8 cellular contexts compared by ENCODE assay signal in the genomic region with DNA sequence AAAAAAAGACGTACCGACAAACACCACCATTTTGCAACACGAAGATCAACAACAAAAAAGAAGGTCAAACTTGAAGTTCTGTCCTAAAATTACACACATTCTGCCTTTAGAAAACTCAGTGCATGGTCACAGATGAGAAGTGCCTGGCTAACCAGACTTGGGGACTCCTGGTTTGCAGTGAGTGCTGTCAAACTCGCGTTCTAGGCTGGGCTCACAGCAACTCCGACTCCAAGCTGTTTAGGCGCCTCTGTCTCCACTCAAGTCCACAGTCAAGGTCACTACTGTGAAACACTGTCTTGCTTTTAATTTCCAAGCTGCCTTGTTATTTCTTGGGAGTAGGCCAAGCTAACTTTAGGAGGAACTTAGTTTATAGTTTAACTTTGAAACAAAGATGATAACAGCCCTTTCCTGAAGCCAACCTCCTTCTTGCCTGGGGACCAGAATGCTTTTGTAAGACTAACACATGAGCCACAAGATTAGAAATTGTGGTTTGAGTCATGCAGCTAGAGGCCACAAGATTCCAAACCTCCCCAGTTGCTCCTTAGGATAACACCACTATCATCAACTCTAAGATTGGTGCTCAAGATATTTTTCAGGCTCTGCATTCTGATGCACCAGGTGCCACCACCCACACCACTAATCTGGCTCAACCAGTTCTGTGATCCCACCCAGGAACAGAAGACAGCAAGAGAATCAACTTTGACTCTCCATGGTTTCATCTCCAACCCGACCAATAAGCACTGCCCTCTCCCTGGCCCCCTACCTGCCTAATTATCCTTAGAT. TPM values are rescaled to one million over a fixed set of nuclear protein-coding genes. Genes with fewer than 3 reads are reported as not detected.
DNase-seq lines count a peak whose midpoint lies in the region; ATAC-seq, FAIRE-seq and TF ChIP-seq lines count a peak whose summit lies in the region.

No MANE protein-coding gene starts in this region.

- no peaks in the 10 kb centered on the region for H3F3A ChIP-seq in MM.1S (ENCODE audit: insufficient read depth, low read length)

- H3K36me3 Mint-ChIP-seq in neural crest cell (ENCODE audit: low read depth) = peaks cover 37% of the 10 kb centered on the region

- H3K9me3 Mint-ChIP-seq in neural crest cell = peaks cover 18% of the 10 kb centered on the region

- no peak overlapping the region for H3K9ac ChIP-seq in MM.1S (ENCODE audit: low read length)
- H3K9ac ChIP-seq in colonic mucosa (ENCODE audit: low read depth in 2 of 2, low read length in 2 of 2) = peak overlapping the region in 1 of 2 donors; percentile 80

- no peaks in the 10 kb centered on the region for H3K9me3 ChIP-seq in MM.1S (replicated peaks; ENCODE audit: insufficient read depth, low read length)
- no peaks in the 10 kb centered on the region for H3K9me3 ChIP-seq in colonic mucosa

- intact Hi-C loops in colonic mucosa (cut with DNase I) = loop anchor here (10.0 kb wide), 1 partner anchor 201 kb away; no protein-coding TSS in a partner anchor

- no peak for FAIRE-seq in D721Med (lab: Jason Lieb, UNC)

- DNase-seq in EH (ENCODE audit: low read depth) (peak; percentile 68), MM.1S (no peak), colonic mucosa (peak; percentile 23), neural crest cell (ENCODE audit: low read depth, low spot score) (no peak), D721Med (ENCODE audit: insufficient read length, low spot score) (no peak)

- ATAC-seq in GM19467 (IDR thresholded peaks at IDR 0.05; ENCODE audit: unreplicated experiment) = no peak
- no peak for ATAC-seq in GM18909 (IDR thresholded peaks at IDR 0.05; ENCODE audit: poor library complexity, unreplicated experiment)
- no peak for ATAC-seq in GM18498 (IDR thresholded peaks at IDR 0.05; ENCODE audit: unreplicated experiment)

- H3K36me3 ChIP-seq in MM.1S (replicated peaks; ENCODE audit: insufficient read depth, low read length) (peaks cover 9% of the 10 kb centered on the region; the same call in 1 of the 2 replicates), colonic mucosa (no peaks in the 10 kb centered on the region)

- H3K4me3 ChIP-seq in MM.1S (ENCODE audit: low read length) (peak overlapping the region; percentile 67), colonic mucosa (no peak overlapping the region)

- H3K4me3 Mint-ChIP-seq in neural crest cell = peak overlapping the region; percentile 81

- H3K27me3 ChIP-seq in MM.1S (replicated peaks; ENCODE audit: insufficient read depth, low read length) (no peaks in the 10 kb centered on the region), colonic mucosa (no peaks in the 10 kb centered on the region)

- H3K4me1 Mint-ChIP-seq in neural crest cell = peaks cover 21% of the 10 kb centered on the region

- H3K9me2 ChIP-seq in MM.1S (replicated peaks; ENCODE audit: insufficient read depth, low read length) = no peaks in the 10 kb centered on the region

- H4K20me1 ChIP-seq in MM.1S (ENCODE audit: insufficient read depth, low read length) = no peaks in the 10 kb centered on the region

- H3K27me3 Mint-ChIP-seq in neural crest cell (ENCODE audit: low read depth) = no peaks in the 10 kb centered on the region

- H3K27ac ChIP-seq in MM.1S (ENCODE audit: low read length) = no peak overlapping the region
- H3K27ac ChIP-seq in colonic mucosa = no peak overlapping the region

- H3K4me1 ChIP-seq in MM.1S (ENCODE audit: low read length) (peaks cover 11% of the 10 kb centered on the region), colonic mucosa (peaks cover 6% of the 10 kb centered on the region)

- H3K27ac Mint-ChIP-seq in neural crest cell (ENCODE audit: unreplicated experiment) = no peak overlapping the region

- peaks cover 34% of the 10 kb centered on the region for H3K79me2 ChIP-seq in MM.1S (ENCODE audit: low read length)

- no peak for TF ChIP-seq CTCF in MM.1S (IDR thresholded peaks at IDR 0.05; ENCODE audit: low read length)
- TF ChIP-seq CTCF in colonic mucosa (IDR thresholded peaks at IDR 0.05) = no peak
- TF ChIP-seq CTCF in neural crest cell (conservative IDR thresholded peaks at IDR 0.05) = no peak
- no peak for TF ChIP-seq CTCF in D721Med (IDR thresholded peaks at IDR 0.05; ENCODE audit: insufficient read depth, missing control alignments)

- peak overlapping the region; percentile 91 for H2AFZ ChIP-seq in MM.1S (ENCODE audit: low read length)

- H3K4me2 ChIP-seq in MM.1S (ENCODE audit: low read depth, low read length) = peak overlapping the region; percentile 98; the same call in 1 of the 2 replicates

RNA-seq across cellular contexts. Expression of gene DNAAF5, which starts 1.1 kb away (rescaled TPM):
- total RNA-seq in colonic mucosa (10 to 100 TPM; 31.0 to 54.9 TPM), neural crest cell (54.2 and 55.3 TPM in 2 replicates)

RNA-seq across cellular contexts. Expression of gene PRKAR1B, which starts 1.7 kb away (rescaled TPM):
- total RNA-seq in colonic mucosa (10 to 100 TPM; 19.2 to 32.8 TPM), neural crest cell (8.1 and 9.5 TPM in 2 replicates)

Comparison
In these comparisons a context has a peak if more than half of its experiments do, and no peak if none do; other contexts are left out.
1. DNase-seq: peak in EH (single experiment) and colonic mucosa (single experiment); none in MM.1S (single experiment), neural crest cell (single experiment) and D721Med (single experiment).